ENCODE assay signal across 8 cellular contexts in genomic region chr5:80408475-80408875, GRCh38. TPM values are rescaled to one million over a fixed set of nuclear protein-coding genes. Genes with fewer than 3 reads are reported as not detected.
DNase-seq lines count a peak whose midpoint lies in the region; ATAC-seq lines count a peak whose summit lies in the region.

No MANE protein-coding gene starts in this region.

- H3K4me3 Mint-ChIP-seq in activated CD4-positive, alpha-beta T cell treated with anti-CD3 and anti-CD28 coated beads, Interleukin-2, amount 10 ng/mL, durations not matched to agents 24 days and 14 days, result peak overlapping the region; percentile 97
- peak overlapping the region; percentile 91 to 99 (median 96) for H3K4me3 Mint-ChIP-seq in naive thymus-derived CD4-positive, alpha-beta T cell

- H3K27ac ChIP-seq in naive thymus-derived CD4-positive, alpha-beta T cell (ENCODE audit: low read depth, low read length), result peak overlapping the region; percentile 85
- peak overlapping the region; percentile 91 for H3K27ac ChIP-seq in temporal lobe (ENCODE audit: low read depth, low read length)

- H3K36me3 ChIP-seq in naive thymus-derived CD4-positive, alpha-beta T cell (ENCODE audit: control insufficient read depth in 2 of 3, insufficient read depth in 3 of 3, low read length in 3 of 3), result peaks cover 0 to 6% (median 0%) of the 10 kb centered on the region in 3 experiments

- H3K36me3 Mint-ChIP-seq in activated CD4-positive, alpha-beta T cell treated with anti-CD3 and anti-CD28 coated beads, Interleukin-2, amount 10 ng/mL, durations not matched to agents 24 days and 14 days (ENCODE audit: low read depth), result no peaks in the 10 kb centered on the region
- peaks cover 0 to 7% (median 3%) of the 10 kb centered on the region in 5 donors for H3K36me3 Mint-ChIP-seq in naive thymus-derived CD4-positive, alpha-beta T cell

- CTCF ChIA-PET in naive thymus-derived CD4-positive, alpha-beta T cell (lab: Charles Lee), result interaction anchor here (0.6 kb wide), 2 partner anchors 75 to 317 kb away, joined by 4 to 5 read pairs; no protein-coding TSS in a partner anchor

- H3K27me3 ChIP-seq in naive thymus-derived CD4-positive, alpha-beta T cell (ENCODE audit: control insufficient read depth in 2 of 2, insufficient read depth in 2 of 2, low read length in 2 of 2), result no peaks in the 10 kb centered on the region

- H3K4me1 Mint-ChIP-seq in activated CD4-positive, alpha-beta T cell treated with anti-CD3 and anti-CD28 coated beads, Interleukin-2, amount 10 ng/mL, durations not matched to agents 24 days and 14 days, result peaks cover 15% of the 10 kb centered on the region
- peaks cover 20 to 32% (median 21%) of the 10 kb centered on the region in 7 donors for H3K4me1 Mint-ChIP-seq in naive thymus-derived CD4-positive, alpha-beta T cell

- intact Hi-C loops in activated CD4-positive, alpha-beta T cell treated with anti-CD3 and anti-CD28 coated beads, Interleukin-2, amount 10 ng/mL, durations not matched to agents 24 days and 14 days (cut with micrococcal nuclease), result loop anchor here (2.0 to 10.0 kb wide), 5 partner anchors 151 to 1171 kb away; partner anchors contain the start of genes DHFR, JMY, MSH3 and SERINC5
- intact Hi-C loops in naive thymus-derived CD4-positive, alpha-beta T cell (cut with micrococcal nuclease), result loop anchor here (1.0 to 5.0 kb wide), 14 partner anchors 79 to 1869 kb away; partner anchors contain the start of genes SERINC5 (in 2 of the 2), ATG10 (in 1 of the 2), FAM151B (in 1 of the 2) and HOMER1 (in 1 of the 2)

- H3K9me3 Mint-ChIP-seq in activated CD4-positive, alpha-beta T cell treated with anti-CD3 and anti-CD28 coated beads, Interleukin-2, amount 10 ng/mL, durations not matched to agents 24 days and 14 days, result no peaks in the 10 kb centered on the region
- H3K9me3 Mint-ChIP-seq in naive thymus-derived CD4-positive, alpha-beta T cell, result no peaks in the 10 kb centered on the region

- POLR2A ChIA-PET in naive thymus-derived CD4-positive, alpha-beta T cell (lab: Charles Lee), result interaction anchor here (0.8 kb wide), 1 partner anchor 258 kb away, joined by 3 read pairs; no protein-coding TSS in a partner anchor

- H3K27me3 Mint-ChIP-seq in activated CD4-positive, alpha-beta T cell treated with anti-CD3 and anti-CD28 coated beads, Interleukin-2, amount 10 ng/mL, durations not matched to agents 24 days and 14 days, result peaks cover 5% of the 10 kb centered on the region
- peaks cover 0 to 7% (median 0%) of the 10 kb centered on the region in 5 donors for H3K27me3 Mint-ChIP-seq in naive thymus-derived CD4-positive, alpha-beta T cell

- peaks cover 0 to 3% of the 10 kb centered on the region in 2 donors for H3K4me1 ChIP-seq in naive thymus-derived CD4-positive, alpha-beta T cell (ENCODE audit: control insufficient read depth in 2 of 2, insufficient read depth in 2 of 2, low read length in 2 of 2)

- no peaks in the 10 kb centered on the region for H3K9me3 ChIP-seq in naive thymus-derived CD4-positive, alpha-beta T cell (ENCODE audit: control insufficient read depth in 2 of 3, low read length in 3 of 3)

- peak; percentile 41 for ATAC-seq in HG02623 (IDR thresholded peaks at IDR 0.05; ENCODE audit: unreplicated experiment)
- ATAC-seq in esophagus mucosa, result peak; percentile 66
- peak; percentile 30 for ATAC-seq in naive thymus-derived CD4-positive, alpha-beta T cell

- DNase-seq in activated T-cell treated with anti-CD3 and anti-CD28 coated beads for 1 hour (ENCODE audit: low read depth) (peak; percentile 23), NCI-H2029 (lab: John Stamatoyannopoulos, UW) (peak; percentile 22)
- DNase-seq in activated T-cell treated with anti-CD3 and anti-CD28 coated beads, Interleukin-2, amount 50 U/mL, for 48 hours, result no peak
- peak; percentile 84 for DNase-seq in activated CD4-positive, alpha-beta T cell treated with anti-CD3 and anti-CD28 coated beads, Interleukin-2, amount 10 ng/mL, durations not matched to agents 24 days and 14 days
- peak in 4 of 9 donors; percentile 30 to 45 (median 32) for DNase-seq in naive thymus-derived CD4-positive, alpha-beta T cell

- peak overlapping the region; percentile 94 for H3K4me3 ChIP-seq in naive thymus-derived CD4-positive, alpha-beta T cell (ENCODE audit: low read length)

- H3K27ac Mint-ChIP-seq in activated CD4-positive, alpha-beta T cell treated with anti-CD3 and anti-CD28 coated beads, Interleukin-2, amount 10 ng/mL, durations not matched to agents 24 days and 14 days, result peak overlapping the region; percentile 62
- H3K27ac Mint-ChIP-seq in naive thymus-derived CD4-positive, alpha-beta T cell, result peak overlapping the region in 8 of 9 donors; percentile 88 to 99 (median 90)

RNA-seq across cellular contexts. Expression of gene ZFYVE16, which starts 0.6 kb away (rescaled TPM):
- total RNA-seq in activated CD4-positive, alpha-beta T cell treated with anti-CD3 and anti-CD28 coated beads, Interleukin-2, amount 10 ng/mL, durations not matched to agents 24 days and 14 days, result 8.1 and 9.4 TPM in 2 replicates
- total RNA-seq in esophagus mucosa (21.4 TPM), temporal lobe (41.1 TPM)
- total RNA-seq in naive thymus-derived CD4-positive, alpha-beta T cell, result 10 to 100 TPM; 12.0 to 32.0 (median 26.0) TPM
- 1 to 10 TPM; 3.0 to 4.5 TPM for polyA plus RNA-seq in naive thymus-derived CD4-positive, alpha-beta T cell

Comparison
In these comparisons a context has a peak if more than half of its experiments do, and no peak if none do; other contexts are left out.
1. DNase-seq: peak in activated T-cell treated with anti-CD3 and anti-CD28 coated beads for 1 hour (single experiment), NCI-H2029 (single experiment) and activated CD4-positive, alpha-beta T cell treated with anti-CD3 and anti-CD28 coated beads, Interleukin-2, amount 10 ng/mL, durations not matched to agents 24 days and 14 days (single experiment); none in activated T-cell treated with anti-CD3 and anti-CD28 coated beads, Interleukin-2, amount 50 U/mL, for 48 hours (0 of 2).
2. Peak in every context shown above with its lines, with median percentiles within 50 percentile points of each other: ATAC-seq.